ENCODE assay signal across 1 cellular context in genomic region chr2:197102202-197102601, GRCh38.
TF ChIP-seq lines count a peak whose summit lies in the region.

No MANE protein-coding gene starts in this region.

TF ChIP-seq in SK-N-SH treated with all-trans-retinoic acid at 6 μM for 48 hours, 23 proteins besides CTCF, POLR2A, EP300 and RAD21 (continued from another document):
- TF ChIP-seq PATZ1 (CRISPR knock-in tag; IDR thresholded peaks at IDR 0.05; ENCODE audit: borderline replicate concordance) (no peak), TOX (CRISPR knock-in tag; IDR thresholded peaks at IDR 0.05; ENCODE audit: borderline replicate concordance) (no peak), OSR1 (CRISPR knock-in tag; IDR thresholded peaks at IDR 0.05) (no peak)
